Comparison of ENCODE assay signal across 8 cellular contexts in genomic region chrX:52261125-52261462, GRCh38.
DNase-seq lines count a peak whose midpoint lies in the region; ATAC-seq and TF ChIP-seq lines count a peak whose summit lies in the region.

No MANE protein-coding gene starts in this region.

- no peak overlapping the region for H3K27ac ChIP-seq in SJSA1
- H3K27ac ChIP-seq in spleen, result peak overlapping the region in 6 of 8 donors; percentile 86 to 95 (median 88)

- H3K27me3 ChIP-seq in SJSA1 (replicated peaks) (no peaks in the 10 kb centered on the region), spleen (replicated peaks in 1 of 7) (peaks cover 0 to 15% (median 4%) of the 10 kb centered on the region in 7 donors)

- H3K9me3 Mint-ChIP-seq in T-helper 1 cell treated with Interleukin-12 subunit alpha and Interleukin-12 subunit beta and Interleukin-4 antibody, amounts not matched to agents 30 μg/mL and 1 μg/mL, for 36 hours, result no peaks in the 10 kb centered on the region

- intact Hi-C loops in spleen (cut with DNase I; ENCODE audit: low total_unique reads), result no loop called here

- 8 to 19% (median 12%) methylated on average over 2 of the region's 2 CpGs for WGBS in spleen, 5 donors

- H3K27me3 Mint-ChIP-seq in T-helper 1 cell treated with Interleukin-12 subunit alpha and Interleukin-12 subunit beta and Interleukin-4 antibody, amounts not matched to agents 30 μg/mL and 1 μg/mL, for 36 hours (ENCODE audit: low read depth), result peaks cover 4% of the 10 kb centered on the region

- TF ChIP-seq CTCF in foreskin fibroblast (IDR thresholded peaks at IDR 0.05; ENCODE audit: low read depth, low read length) (no peak), spleen (IDR thresholded peaks at IDR 0.05 in 8 of 11, conservative IDR thresholded peaks at IDR 0.05 in 3 of 11) (no peak)

- no peak for ATAC-seq in GM21360 (IDR thresholded peaks at IDR 0.05; ENCODE audit: unreplicated experiment)

- H3K36me3 ChIP-seq in SJSA1, result no peaks in the 10 kb centered on the region
- no peaks in the 10 kb centered on the region for H3K36me3 ChIP-seq in spleen

- H3K4me1 ChIP-seq in SJSA1 (replicated peaks) (peaks cover 8% of the 10 kb centered on the region; the same call in 1 of the 2 replicates), spleen (peaks cover 4 to 14% (median 7%) of the 10 kb centered on the region in 6 donors)

- H3K4me3 ChIP-seq in SJSA1 (peak overlapping the region; percentile 54), foreskin fibroblast (ENCODE audit: low read depth in 1 of 2, low read length in 2 of 2) (peak overlapping the region; percentile 68 to 79), spleen (peak overlapping the region in 3 of 8 donors; percentile 44 to 80 (median 57))

- H3K36me3 Mint-ChIP-seq in T-helper 1 cell treated with Interleukin-12 subunit alpha and Interleukin-12 subunit beta and Interleukin-4 antibody, amounts not matched to agents 30 μg/mL and 1 μg/mL, for 36 hours (ENCODE audit: low read depth), result no peaks in the 10 kb centered on the region

- peak overlapping the region; percentile 99 for H3K27ac Mint-ChIP-seq in T-helper 1 cell treated with Interleukin-12 subunit alpha and Interleukin-12 subunit beta and Interleukin-4 antibody, amounts not matched to agents 30 μg/mL and 1 μg/mL, for 36 hours

- H3K9me3 ChIP-seq in SJSA1 (replicated peaks) (no peaks in the 10 kb centered on the region), spleen (no peaks in the 10 kb centered on the region)

- H3K4me3 Mint-ChIP-seq in T-helper 1 cell treated with Interleukin-12 subunit alpha and Interleukin-12 subunit beta and Interleukin-4 antibody, amounts not matched to agents 30 μg/mL and 1 μg/mL, for 36 hours, result peak overlapping the region; percentile 95

- no peak for TF ChIP-seq POLR2A in spleen (IDR thresholded peaks at IDR 0.05)

- H3K4me1 Mint-ChIP-seq in T-helper 1 cell treated with Interleukin-12 subunit alpha and Interleukin-12 subunit beta and Interleukin-4 antibody, amounts not matched to agents 30 μg/mL and 1 μg/mL, for 36 hours (ENCODE audit: low read depth), result peaks cover 18% of the 10 kb centered on the region

- DNase-seq in T-helper 1 cell (no peak), SJSA1 (ENCODE audit: low read depth in 1 of 2, low spot score in 2 of 2) (no peak), foreskin fibroblast (no peak), spleen (no peak), NCI-H526 treated with DMSO at 0.1 percent for 48 hours (lab: John Stamatoyannopoulos, UW) (no peak), GM19240 (ENCODE audit: insufficient read length, low spot score) (no peak)
